ENCODE assay signal across 20 cellular contexts in the genomic region with DNA sequence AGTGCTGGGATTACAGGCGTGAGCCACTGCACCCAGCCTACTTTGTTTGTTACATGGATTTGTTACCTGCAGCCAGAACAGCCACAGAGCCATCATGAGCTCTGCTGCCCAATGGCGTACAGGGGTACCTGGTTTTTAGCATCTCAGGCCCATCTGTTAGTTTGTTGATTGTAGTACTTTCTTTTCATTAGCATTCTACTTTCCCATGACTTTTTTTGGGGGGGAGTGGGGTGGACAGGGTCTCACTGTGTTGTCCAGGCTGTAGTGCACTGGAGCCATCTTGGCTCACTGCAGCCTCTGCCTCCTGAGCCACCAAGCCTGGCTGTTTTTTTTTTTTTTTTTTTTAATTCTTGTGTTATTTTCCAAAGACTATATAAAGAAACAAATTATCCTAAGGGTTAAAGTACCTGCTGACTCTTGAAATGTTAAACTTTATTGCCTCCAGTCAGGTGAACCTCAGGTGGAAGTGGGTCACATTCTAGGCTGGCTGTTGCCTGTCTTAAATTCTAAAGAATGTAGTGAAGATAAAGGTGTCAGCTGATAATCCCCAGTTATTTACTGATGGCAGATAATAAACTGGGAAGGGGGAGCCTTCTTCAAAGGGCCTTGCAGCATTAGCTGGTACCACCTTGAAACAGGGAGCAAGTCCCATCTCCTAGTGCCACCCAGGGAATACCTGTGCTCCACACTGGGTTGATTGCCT. TPM values are rescaled to one million over a fixed set of nuclear protein-coding genes. Genes with fewer than 3 reads are reported as not detected.
DNase-seq lines count a peak whose midpoint lies in the region; ATAC-seq, FAIRE-seq and TF ChIP-seq lines count a peak whose summit lies in the region.
"Had no signal": no experiment of that assay in that cellular context is flagged by ENCODE, and none has a peak within 500 bp of the region (broad histone marks: within the 10 kb centered on the region; RNA-seq: fewer than 3 reads in every experiment).

No MANE protein-coding gene starts in this region.

- H3K27me3 ChIP-seq in HepG2 (ENCODE audit: control insufficient read depth in 1 of 2, insufficient read depth in 2 of 2, low read length in 2 of 2) (no peaks in the 10 kb centered on the region), right lobe of liver (no peaks in the 10 kb centered on the region), hepatocyte (no peaks in the 10 kb centered on the region), osteoblast (ENCODE audit: insufficient read depth, low read length) (no peaks in the 10 kb centered on the region)

- H3K9me3 ChIP-seq in HepG2 (ENCODE audit: low read length) (no peaks in the 10 kb centered on the region), right lobe of liver (no peaks in the 10 kb centered on the region), hepatocyte (ENCODE audit: low read depth) (no peaks in the 10 kb centered on the region), osteoblast (ENCODE audit: low read depth, low read length) (no peaks in the 10 kb centered on the region)
- H3K9me3 ChIP-seq: A549 had no signal

- TF ChIP-seq CTCF in HepG2 (CRISPR knock-in tag; IDR thresholded peaks at IDR 0.05), result no peak
- TF ChIP-seq CTCF in right lobe of liver (IDR thresholded peaks at IDR 0.05), result no peak
- TF ChIP-seq CTCF in hepatocyte (IDR thresholded peaks at IDR 0.05; ENCODE audit: poor library complexity), result no peak
- TF ChIP-seq CTCF in osteoblast (IDR thresholded peaks at IDR 0.05; ENCODE audit: extremely low read depth, low read depth, low read length), result no peak

- intact Hi-C loops in HepG2 (cut with micrococcal nuclease; ENCODE audit: unreplicated experiment) (no loop called here), right lobe of liver (cut with DNase I) (no loop called here)

- no peak for DNase-seq in HepG2 (ENCODE audit: low spot score)
- DNase-seq in right lobe of liver, result no peak
- DNase-seq in hepatocyte (ENCODE audit: low spot score), result peak; percentile 54
- DNase-seq in osteoblast (ENCODE audit: insufficient read length, low spot score, missing footprints), result peak; percentile 81
- no peak for DNase-seq in NCI-H526 (lab: John Stamatoyannopoulos, UW)
- DNase-seq: AML-193; CD4-positive, alpha-beta T cell; DMS153; DMS79; GDM1; HCEC 1CT had no signal

- no TSS peak for BruUV-seq in HepG2 (replicated peaks; lab: Mats Ljungman, UMichigan)

- H4K20me1 ChIP-seq in HepG2 (ENCODE audit: insufficient read depth, low read length), result no peaks in the 10 kb centered on the region
- no peaks in the 10 kb centered on the region for H4K20me1 ChIP-seq in hepatocyte (ENCODE audit: insufficient read depth, poor library complexity, severe bottlenecking)
- H4K20me1 ChIP-seq in osteoblast (ENCODE audit: insufficient read depth, low read length), result no peaks in the 10 kb centered on the region

- H3K9ac ChIP-seq in HepG2 (ENCODE audit: insufficient read depth, low read depth, low read length), result no peak overlapping the region

- no peaks in the 10 kb centered on the region for H3K9me2 ChIP-seq in hepatocyte (replicated peaks; ENCODE audit: insufficient read depth)

- H3K4me3 ChIP-seq in HepG2 (replicated peaks in 1 of 3; ENCODE audit: insufficient read depth in 1 of 3, low read depth in 2 of 3, low read length in 3 of 3) (no peak overlapping the region), right lobe of liver (no peak overlapping the region), hepatocyte (no peak overlapping the region), osteoblast (ENCODE audit: insufficient read depth, low read length) (no peak overlapping the region)
- H3K4me3 ChIP-seq: A549, GM23338 had no signal

- WGBS in HepG2 (ENCODE audit: low lambda C conversion rate), result 64% methylated on average over 2 of the region's 2 CpGs
- 93% methylated on average over 2 of the region's 2 CpGs for WGBS in right lobe of liver (ENCODE audit: insufficient coverage, low coverage, low lambda C conversion rate, missing lambda C conversion rate)
- WGBS in hepatocyte (ENCODE audit: low lambda C conversion rate, missing lambda C conversion rate), result 83% methylated on average over 2 of the region's 2 CpGs

- no peaks in the 10 kb centered on the region for H3K36me3 ChIP-seq in HepG2 (replicated peaks in 1 of 2; ENCODE audit: control insufficient read depth in 1 of 2, insufficient read depth in 2 of 2, low read length in 2 of 2)
- H3K36me3 ChIP-seq in right lobe of liver, result no peaks in the 10 kb centered on the region
- no peaks in the 10 kb centered on the region for H3K36me3 ChIP-seq in hepatocyte (replicated peaks; ENCODE audit: insufficient read depth, low read depth)
- H3K36me3 ChIP-seq in osteoblast (ENCODE audit: insufficient read depth, low read length), result no peaks in the 10 kb centered on the region

- H3K4me2 ChIP-seq in HepG2 (ENCODE audit: low read depth, low read length) (no peak overlapping the region), hepatocyte (no peak overlapping the region), osteoblast (ENCODE audit: insufficient read depth, low read length) (no peak overlapping the region)
- H3K4me2 ChIP-seq: A549, GM23338 had no signal

- no peak overlapping the region for H2AFZ ChIP-seq in HepG2 (ENCODE audit: low read length)
- H2AFZ ChIP-seq in hepatocyte, result no peak overlapping the region
- H2AFZ ChIP-seq in osteoblast (ENCODE audit: low read length), result no peak overlapping the region
- H2AFZ ChIP-seq: GM23338 had no signal

- H3K79me2 ChIP-seq in HepG2 (ENCODE audit: insufficient read depth, low read length) (no peaks in the 10 kb centered on the region), hepatocyte (no peaks in the 10 kb centered on the region), osteoblast (ENCODE audit: insufficient read depth, low read length) (no peaks in the 10 kb centered on the region)

- TF ChIP-seq EP300 in HepG2 (IDR thresholded peaks at IDR 0.05; ENCODE audit: low read depth in 2 of 2, low read length in 2 of 2) (no peak), HepG2 (CRISPR knock-in tag; IDR thresholded peaks at IDR 0.05; ENCODE audit: borderline replicate concordance) (no peak)

- peaks cover 34% of the 10 kb centered on the region for H3K4me1 ChIP-seq in HepG2 (ENCODE audit: insufficient read depth, low read length)
- peaks cover 0 to 10% (median 0%) of the 10 kb centered on the region in 4 donors for H3K4me1 ChIP-seq in right lobe of liver
- H3K4me1 ChIP-seq in hepatocyte (ENCODE audit: insufficient read depth), result peaks cover 8% of the 10 kb centered on the region
- H3K4me1 ChIP-seq in osteoblast (ENCODE audit: insufficient read depth, low read length), result no peaks in the 10 kb centered on the region

- no peak for ATAC-seq in HepG2
- no peak for ATAC-seq in right lobe of liver
- ATAC-seq in HG02623 (IDR thresholded peaks at IDR 0.05; ENCODE audit: unreplicated experiment), result no peak
- ATAC-seq: A549, GM23338 had no signal

- no peak for FAIRE-seq in HepG2 (lab: Jason Lieb, UNC)
- FAIRE-seq: A549, GM12892, GM18507, H54 had no signal

- H3K27ac ChIP-seq in HepG2 (ENCODE audit: extremely low read length, insufficient read depth, low read length) (no peak overlapping the region), right lobe of liver (no peak overlapping the region), hepatocyte (peak overlapping the region; percentile 82), osteoblast (ENCODE audit: low read depth, low read length) (no peak overlapping the region)
- H3K27ac ChIP-seq: 22Rv1, A549, C4-2B had no signal

- no peak for TF ChIP-seq RAD21 in HepG2 (CRISPR knock-in tag; IDR thresholded peaks at IDR 0.05)

- CTCF ChIA-PET in HepG2 (lab: Yijun Ruan, JAX; ENCODE audit: low intra/inter-chr PET ratio, low total read pairs), result no interaction called here

- in situ Hi-C loops in HepG2 (cut with HindIII; ENCODE audit: extremely low pct_ligation_motif_present, low pct_unique_long_range_greater_than_20kb), result no loop called here

- POLR2A ChIA-PET in HepG2 (lab: Yijun Ruan, JAX), result interaction anchor here (0.7 to 5.9 kb wide), 5 partner anchors 9 to 105 kb away, joined by 3 to 93 read pairs (median 8); a partner anchor contains a TSS

- no peak for TF ChIP-seq POLR2A in HepG2 (IDR thresholded peaks at IDR 0.05; ENCODE audit: insufficient read depth in 1 of 2, low read depth in 2 of 2, low read length in 2 of 2)
- no peak for TF ChIP-seq POLR2A in right lobe of liver (IDR thresholded peaks at IDR 0.05)

RNA-seq across cellular contexts. Expression of a gene that starts 15.2 kb away (rescaled TPM):
- total RNA-seq in HepG2 (2016; rRNA removed; fragmentation: Illumina TruSeq; extraction: Trizol) (139 and 297 TPM in 2 replicates), right lobe of liver (10 to 100 TPM; 20.3 to 44.8 (median 34.1) TPM), hepatocyte (402 and 407 TPM in 2 replicates), osteoblast (114 and 117 TPM in 2 replicates)
- total RNA-seq in HepG2 (2016; cell fraction: cytosol; rRNA removed; fragmentation: Illumina TruSeq; extraction: Trizol; ENCODE audit: low read depth), result 49.1 and 49.3 TPM in 2 replicates
- total RNA-seq in HepG2 (2016; cell fraction: insoluble cytoplasmic fraction; rRNA removed; fragmentation: Illumina TruSeq; extraction: Trizol), result 132 and 314 TPM in 2 replicates
- total RNA-seq in HepG2 (2016; cell fraction: membrane; rRNA removed; fragmentation: Illumina TruSeq; extraction: Trizol), result 93.8 and 98.2 TPM in 2 replicates
- 237 and 274 TPM in 2 replicates for total RNA-seq in HepG2 (2016; cell fraction: nucleus; rRNA removed; fragmentation: Illumina TruSeq; extraction: Trizol)
- polyA plus RNA-seq in HepG2 (2011; rRNA removed) (202 and 215 TPM in 2 replicates), hepatocyte (331 and 388 TPM in 2 replicates)
- polyA plus RNA-seq in HepG2 (2011; cell fraction: cytosol; rRNA removed), result 195 and 257 TPM in 2 replicates
- polyA plus RNA-seq in HepG2 (2011; cell fraction: nucleus; rRNA removed), result 110 and 111 TPM in 2 replicates
- polyA plus RNA-seq in HepG2 (2012), result 88.7 and 96.9 TPM in 2 replicates
- polyA plus RNA-seq in HepG2 (2016; cell fraction: cytosol; fragmentation: Illumina TruSeq; extraction: Trizol; ENCODE audit: low read depth), result 46.5 and 46.6 TPM in 2 replicates
- 114 and 120 TPM in 2 replicates for polyA plus RNA-seq in HepG2 (2016; cell fraction: insoluble cytoplasmic fraction; fragmentation: Illumina TruSeq; extraction: Trizol; ENCODE audit: low read depth)
- 67.2 and 70.7 TPM in 2 replicates for polyA plus RNA-seq in HepG2 (2016; cell fraction: membrane; fragmentation: Illumina TruSeq; extraction: Trizol; ENCODE audit: low read depth)
- polyA plus RNA-seq in HepG2 (2016; cell fraction: nucleus; fragmentation: Illumina TruSeq; extraction: Trizol; ENCODE audit: insufficient read depth, low read depth), result 367 and 386 TPM in 2 replicates
- 35.2 and 243 TPM in 2 replicates for polyA minus RNA-seq in HepG2 (2011; rRNA and poly(A)+ RNA removed; ENCODE audit: low replicate concordance)
- 76.7 and 85.5 TPM in 2 replicates for polyA minus RNA-seq in HepG2 (2011; cell fraction: cytosol; rRNA and poly(A)+ RNA removed)
- 40.9 and 43.8 TPM in 2 replicates for polyA minus RNA-seq in HepG2 (2011; cell fraction: nucleus; rRNA and poly(A)+ RNA removed)

RNA-seq across cellular contexts. Expression of a gene that starts 19.9 kb away (rescaled TPM):
- total RNA-seq in HepG2 (2016; rRNA removed; fragmentation: Illumina TruSeq; extraction: Trizol) (186 and 189 TPM in 2 replicates), right lobe of liver (100 to 1,000 TPM in 2 of 6 experiments, 10 to 100 TPM in 4; 41.5 to 144 (median 47.5) TPM), hepatocyte (172 and 177 TPM in 2 replicates), osteoblast (45.7 and 59.7 TPM in 2 replicates)
- 8.9 and 12.5 TPM in 2 replicates for total RNA-seq in HepG2 (2016; cell fraction: cytosol; rRNA removed; fragmentation: Illumina TruSeq; extraction: Trizol; ENCODE audit: low read depth)
- 148 and 193 TPM in 2 replicates for total RNA-seq in HepG2 (2016; cell fraction: insoluble cytoplasmic fraction; rRNA removed; fragmentation: Illumina TruSeq; extraction: Trizol)
- total RNA-seq in HepG2 (2016; cell fraction: membrane; rRNA removed; fragmentation: Illumina TruSeq; extraction: Trizol), result 24.6 and 28.1 TPM in 2 replicates
- total RNA-seq in HepG2 (2016; cell fraction: nucleus; rRNA removed; fragmentation: Illumina TruSeq; extraction: Trizol), result 88.3 and 95.9 TPM in 2 replicates
- polyA plus RNA-seq in HepG2 (2011; rRNA removed) (26.0 and 57.2 TPM in 2 replicates), hepatocyte (82.1 and 111 TPM in 2 replicates)
- 26.6 and 33.8 TPM in 2 replicates for polyA plus RNA-seq in HepG2 (2011; cell fraction: cytosol; rRNA removed)
- 55.8 and 89.9 TPM in 2 replicates for polyA plus RNA-seq in HepG2 (2011; cell fraction: nucleus; rRNA removed)
- 39.8 and 132 TPM in 2 replicates for polyA plus RNA-seq in HepG2 (2012)
- 5.4 and 5.8 TPM in 2 replicates for polyA plus RNA-seq in HepG2 (2016; cell fraction: cytosol; fragmentation: Illumina TruSeq; extraction: Trizol; ENCODE audit: low read depth)
- polyA plus RNA-seq in HepG2 (2016; cell fraction: insoluble cytoplasmic fraction; fragmentation: Illumina TruSeq; extraction: Trizol; ENCODE audit: low read depth), result 148 and 182 TPM in 2 replicates
- polyA plus RNA-seq in HepG2 (2016; cell fraction: membrane; fragmentation: Illumina TruSeq; extraction: Trizol; ENCODE audit: low read depth), result 11.1 and 13.6 TPM in 2 replicates
- polyA plus RNA-seq in HepG2 (2016; cell fraction: nucleus; fragmentation: Illumina TruSeq; extraction: Trizol; ENCODE audit: insufficient read depth, low read depth), result 115 and 118 TPM in 2 replicates
- polyA minus RNA-seq in HepG2 (2011; rRNA and poly(A)+ RNA removed; ENCODE audit: low replicate concordance), result 84.4 and 185 TPM in 2 replicates
- 48.1 and 67.3 TPM in 2 replicates for polyA minus RNA-seq in HepG2 (2011; cell fraction: cytosol; rRNA and poly(A)+ RNA removed)
- polyA minus RNA-seq in HepG2 (2011; cell fraction: nucleus; rRNA and poly(A)+ RNA removed), result 22.7 and 36.4 TPM in 2 replicates

RNA-seq across cellular contexts. Expression of a gene that starts 31.4 kb away (rescaled TPM):
- 5.6 and 5.9 TPM in 2 replicates for total RNA-seq in HepG2 (2016; rRNA removed; fragmentation: Illumina TruSeq; extraction: Trizol)
- 3.4 and 6.6 TPM in 2 replicates for total RNA-seq in HepG2 (2016; cell fraction: cytosol; rRNA removed; fragmentation: Illumina TruSeq; extraction: Trizol; ENCODE audit: low read depth)
- total RNA-seq in HepG2 (2016; cell fraction: insoluble cytoplasmic fraction; rRNA removed; fragmentation: Illumina TruSeq; extraction: Trizol), result 4.8 and 8.3 TPM in 2 replicates
- total RNA-seq in HepG2 (2016; cell fraction: membrane; rRNA removed; fragmentation: Illumina TruSeq; extraction: Trizol), result 6.1 and 6.6 TPM in 2 replicates
- total RNA-seq in HepG2 (2016; cell fraction: nucleus; rRNA removed; fragmentation: Illumina TruSeq; extraction: Trizol), result 4.4 TPM in 2 replicates
- 3.5 and 3.6 TPM in 2 replicates for polyA plus RNA-seq in HepG2 (2011; rRNA removed)
- polyA plus RNA-seq in HepG2 (2011; cell fraction: cytosol; rRNA removed), result 3.2 and 3.7 TPM in 2 replicates
- polyA plus RNA-seq in HepG2 (2011; cell fraction: nucleus; rRNA removed), result 2.9 and 3.6 TPM in 2 replicates
- polyA plus RNA-seq in HepG2 (2012), result 1.8 and 3.2 TPM in 2 replicates
- polyA plus RNA-seq in HepG2 (2016; cell fraction: cytosol; fragmentation: Illumina TruSeq; extraction: Trizol; ENCODE audit: low read depth), result 3.9 and 4.5 TPM in 2 replicates
- polyA plus RNA-seq in HepG2 (2016; cell fraction: insoluble cytoplasmic fraction; fragmentation: Illumina TruSeq; extraction: Trizol; ENCODE audit: low read depth), result 5.7 and 6.7 TPM in 2 replicates
- polyA plus RNA-seq in HepG2 (2016; cell fraction: membrane; fragmentation: Illumina TruSeq; extraction: Trizol; ENCODE audit: low read depth), result 5.8 and 6.2 TPM in 2 replicates
- polyA plus RNA-seq in HepG2 (2016; cell fraction: nucleus; fragmentation: Illumina TruSeq; extraction: Trizol; ENCODE audit: insufficient read depth, low read depth), result 10.4 and 12.4 TPM in 2 replicates
- polyA minus RNA-seq in HepG2 (2011; rRNA and poly(A)+ RNA removed; ENCODE audit: low replicate concordance), result 4.9 TPM in 1 of 2 replicates, not detected in the other
- polyA minus RNA-seq in HepG2 (2011; cell fraction: cytosol; rRNA and poly(A)+ RNA removed), result 0.97 and 0.99 TPM in 2 replicates
- polyA minus RNA-seq in HepG2 (2011; cell fraction: nucleus; rRNA and poly(A)+ RNA removed), result 1.6 and 2.2 TPM in 2 replicates
- under 1 TPM in 2 of 6 experiments, not detected in 4; 0.09 to 0.25 TPM for total RNA-seq in right lobe of liver
- 76.2 and 92.0 TPM in 2 replicates for total RNA-seq in hepatocyte
- 73.5 and 90.8 TPM in 2 replicates for polyA plus RNA-seq in hepatocyte
- not detected in 2 replicates for total RNA-seq in osteoblast
- total RNA-seq: Daoy had no signal

RNA-seq across cellular contexts. Expression of a gene that starts 32.1 kb away (rescaled TPM):
- total RNA-seq in HepG2 (2016; rRNA removed; fragmentation: Illumina TruSeq; extraction: Trizol), result 83.5 and 85.0 TPM in 2 replicates
- total RNA-seq in HepG2 (2016; cell fraction: cytosol; rRNA removed; fragmentation: Illumina TruSeq; extraction: Trizol; ENCODE audit: low read depth), result 4.6 and 5.3 TPM in 2 replicates
- 66.4 and 92.2 TPM in 2 replicates for total RNA-seq in HepG2 (2016; cell fraction: insoluble cytoplasmic fraction; rRNA removed; fragmentation: Illumina TruSeq; extraction: Trizol)
- total RNA-seq in HepG2 (2016; cell fraction: membrane; rRNA removed; fragmentation: Illumina TruSeq; extraction: Trizol), result 7.7 and 11.3 TPM in 2 replicates
- 35.4 and 46.0 TPM in 2 replicates for total RNA-seq in HepG2 (2016; cell fraction: nucleus; rRNA removed; fragmentation: Illumina TruSeq; extraction: Trizol)
- polyA plus RNA-seq in HepG2 (2011; rRNA removed), result 44.5 and 80.9 TPM in 2 replicates
- 35.0 and 45.6 TPM in 2 replicates for polyA plus RNA-seq in HepG2 (2011; cell fraction: cytosol; rRNA removed)
- 53.4 and 85.2 TPM in 2 replicates for polyA plus RNA-seq in HepG2 (2011; cell fraction: nucleus; rRNA removed)
- polyA plus RNA-seq in HepG2 (2012), result 38.1 and 121 TPM in 2 replicates
- 3.7 and 5.6 TPM in 2 replicates for polyA plus RNA-seq in HepG2 (2016; cell fraction: cytosol; fragmentation: Illumina TruSeq; extraction: Trizol; ENCODE audit: low read depth)
- 80.2 and 101 TPM in 2 replicates for polyA plus RNA-seq in HepG2 (2016; cell fraction: insoluble cytoplasmic fraction; fragmentation: Illumina TruSeq; extraction: Trizol; ENCODE audit: low read depth)
- polyA plus RNA-seq in HepG2 (2016; cell fraction: membrane; fragmentation: Illumina TruSeq; extraction: Trizol; ENCODE audit: low read depth), result 5.1 and 7.0 TPM in 2 replicates
- polyA plus RNA-seq in HepG2 (2016; cell fraction: nucleus; fragmentation: Illumina TruSeq; extraction: Trizol; ENCODE audit: insufficient read depth, low read depth), result 67.0 and 75.7 TPM in 2 replicates
- polyA minus RNA-seq in HepG2 (2011; rRNA and poly(A)+ RNA removed; ENCODE audit: low replicate concordance), result 44.1 and 271 TPM in 2 replicates
- 27.3 and 48.7 TPM in 2 replicates for polyA minus RNA-seq in HepG2 (2011; cell fraction: cytosol; rRNA and poly(A)+ RNA removed)
- 14.2 and 25.9 TPM in 2 replicates for polyA minus RNA-seq in HepG2 (2011; cell fraction: nucleus; rRNA and poly(A)+ RNA removed)
- total RNA-seq in right lobe of liver, result 100 to 1,000 TPM in 2 of 6 experiments, 10 to 100 TPM in 4; 73.2 to 442 (median 80.2) TPM
- 83.3 and 84.3 TPM in 2 replicates for total RNA-seq in hepatocyte
- polyA plus RNA-seq in hepatocyte, result 50.0 and 82.2 TPM in 2 replicates
- total RNA-seq in osteoblast, result 33.3 and 36.9 TPM in 2 replicates

RNA-seq across cellular contexts. Expression of a gene that starts 32.3 kb away (rescaled TPM):
- total RNA-seq in HepG2 (2016; rRNA removed; fragmentation: Illumina TruSeq; extraction: Trizol) (0.55 and 0.94 TPM in 2 replicates), right lobe of liver (1 to 10 TPM in 1 of 6 experiments, under 1 TPM in 5; 0.37 to 1.2 (median 0.56) TPM), hepatocyte (1.4 and 2.2 TPM in 2 replicates), osteoblast (0.29 and 0.72 TPM in 2 replicates)
- total RNA-seq in HepG2 (2016; cell fraction: cytosol; rRNA removed; fragmentation: Illumina TruSeq; extraction: Trizol; ENCODE audit: low read depth), result 0.18 and 0.30 TPM in 2 replicates
- 0.87 and 0.97 TPM in 2 replicates for total RNA-seq in HepG2 (2016; cell fraction: insoluble cytoplasmic fraction; rRNA removed; fragmentation: Illumina TruSeq; extraction: Trizol)
- 0.55 and 0.56 TPM in 2 replicates for total RNA-seq in HepG2 (2016; cell fraction: membrane; rRNA removed; fragmentation: Illumina TruSeq; extraction: Trizol)
- 0.38 and 0.47 TPM in 2 replicates for total RNA-seq in HepG2 (2016; cell fraction: nucleus; rRNA removed; fragmentation: Illumina TruSeq; extraction: Trizol)
- polyA plus RNA-seq in HepG2 (2011; rRNA removed) (0.78 and 1.0 TPM in 2 replicates), hepatocyte (1.0 and 2.7 TPM in 2 replicates)
- polyA plus RNA-seq in HepG2 (2011; cell fraction: cytosol; rRNA removed), result 0.67 and 0.72 TPM in 2 replicates
- polyA plus RNA-seq in HepG2 (2011; cell fraction: nucleus; rRNA removed), result 0.45 and 0.73 TPM in 2 replicates
- polyA plus RNA-seq in HepG2 (2012), result 0.87 and 1.1 TPM in 2 replicates
- polyA plus RNA-seq in HepG2 (2016; cell fraction: cytosol; fragmentation: Illumina TruSeq; extraction: Trizol; ENCODE audit: low read depth), result 0.08 and 0.12 TPM in 2 replicates
- 0.98 and 1.0 TPM in 2 replicates for polyA plus RNA-seq in HepG2 (2016; cell fraction: insoluble cytoplasmic fraction; fragmentation: Illumina TruSeq; extraction: Trizol; ENCODE audit: low read depth)
- polyA plus RNA-seq in HepG2 (2016; cell fraction: membrane; fragmentation: Illumina TruSeq; extraction: Trizol; ENCODE audit: low read depth), result 0.34 and 0.37 TPM in 2 replicates
- 0.93 and 1.0 TPM in 2 replicates for polyA plus RNA-seq in HepG2 (2016; cell fraction: nucleus; fragmentation: Illumina TruSeq; extraction: Trizol; ENCODE audit: insufficient read depth, low read depth)
- 0.46 and 2.2 TPM in 2 replicates for polyA minus RNA-seq in HepG2 (2011; rRNA and poly(A)+ RNA removed; ENCODE audit: low replicate concordance)
- polyA minus RNA-seq in HepG2 (2011; cell fraction: cytosol; rRNA and poly(A)+ RNA removed), result 0.44 and 0.59 TPM in 2 replicates
- polyA minus RNA-seq in HepG2 (2011; cell fraction: nucleus; rRNA and poly(A)+ RNA removed), result 0.25 and 0.39 TPM in 2 replicates

Comparison
In these comparisons a context has a peak if more than half of its experiments do, and no peak if none do; other contexts are left out.
1. DNase-seq: peak in hepatocyte (single experiment) and osteoblast (single experiment); none in HepG2 (single experiment), right lobe of liver (0 of 3) and NCI-H526 (0 of 2).